In genomic region chr17:38507921-38508569, GRCh38 we compare ENCODE assay signal across 19 cellular contexts.
DNase-seq lines count a peak whose midpoint lies in the region; ATAC-seq, FAIRE-seq and TF ChIP-seq lines count a peak whose summit lies in the region.
"Had no signal": no experiment of that assay in that cellular context is flagged by ENCODE, and none has a peak within 500 bp of the region (broad histone marks: within the 10 kb centered on the region; RNA-seq: fewer than 3 reads in every experiment).

No MANE protein-coding gene starts in this region.

- intact Hi-C loops in pancreas (cut with DNase I) = no loop called here

- no peaks in the 10 kb centered on the region for H3K27me3 ChIP-seq in osteoblast (ENCODE audit: insufficient read depth, low read length)
- peaks cover 0 to 4% (median 0%) of the 10 kb centered on the region in 4 donors for H3K27me3 ChIP-seq in pancreas
- H3K27me3 ChIP-seq: MG63 had no signal

- peak overlapping the region in 4 of 5 donors; percentile 10 to 46 (median 26) for H3K4me3 Mint-ChIP-seq in immature natural killer cell

- H2AFZ ChIP-seq in osteoblast (ENCODE audit: low read length) = no peak overlapping the region

- ATAC-seq in pancreas (no peak), GM21717 (IDR thresholded peaks at IDR 0.05; ENCODE audit: unreplicated experiment) (no peak)

- peaks cover 11 to 12% of the 10 kb centered on the region in 2 donors for H3K4me1 Mint-ChIP-seq in immature natural killer cell

- H3K27ac Mint-ChIP-seq in immature natural killer cell = no peak overlapping the region

- H3K4me1 ChIP-seq in osteoblast (ENCODE audit: insufficient read depth, low read length) = peaks cover 25% of the 10 kb centered on the region
- H3K4me1 ChIP-seq in pancreas = no peaks in the 10 kb centered on the region

- H3K27me3 Mint-ChIP-seq in immature natural killer cell (ENCODE audit: low read depth in 3 of 3) = peaks cover 13 to 28% (median 15%) of the 10 kb centered on the region in 3 donors

- FAIRE-seq in pancreas (lab: Jason Lieb, UNC) = no peak
- FAIRE-seq: islet of Langerhans had no signal

- H3K27ac ChIP-seq in osteoblast (ENCODE audit: low read depth, low read length) (no peak overlapping the region), pancreas (no peak overlapping the region)
- H3K27ac ChIP-seq: breast epithelium had no signal

- H4K20me1 ChIP-seq in osteoblast (ENCODE audit: insufficient read depth, low read length) = peaks cover 36% of the 10 kb centered on the region

- peaks cover 0 to 4% (median 0%) of the 10 kb centered on the region in 3 donors for H3K36me3 Mint-ChIP-seq in immature natural killer cell

- peak; percentile 14 for DNase-seq in GM10266 (ENCODE audit: extremely low spot score)
- peak; percentile 21 for DNase-seq in NAMALWA (ENCODE audit: low spot score)
- DNase-seq in immature natural killer cell = no peak
- DNase-seq in osteoblast (ENCODE audit: insufficient read length, low spot score, missing footprints) = peak; percentile 69
- DNase-seq in pancreas = no peak
- no peak for DNase-seq in DMS79 (lab: John Stamatoyannopoulos, UW)
- DNase-seq in NCI-H187 (lab: John Stamatoyannopoulos, UW) = no peak
- DNase-seq: activated CD4-positive, alpha-beta T cell treated with anti-CD3 and anti-CD28 coated beads for 4 hours; hippocampal formation; MG63; NCI-H1436; NCI-H2171; NCI-H526 treated with DMSO at 0.1 percent for 48 hours; spleen; stimulated activated CD4-positive, alpha-beta T cell treated with anti-CD3 and anti-CD28 coated beads, Interleukin-4, amount 100 ng/mL, for 4 hours had no signal

- TF ChIP-seq CTCF in GM10266 (IDR thresholded peaks at IDR 0.05; ENCODE audit: control insufficient read depth, insufficient read depth, low read depth, missing control alignments) (no peak), osteoblast (IDR thresholded peaks at IDR 0.05; ENCODE audit: extremely low read depth, low read depth, low read length) (no peak), pancreas (IDR thresholded peaks at IDR 0.05) (no peak)

- no peak overlapping the region for H3K4me2 ChIP-seq in osteoblast (ENCODE audit: insufficient read depth, low read length)

- H3K4me3 ChIP-seq in osteoblast (ENCODE audit: insufficient read depth, low read length) (no peak overlapping the region), pancreas (no peak overlapping the region)
- H3K4me3 ChIP-seq: breast epithelium, lung, MG63, spleen had no signal

- no peaks in the 10 kb centered on the region for H3K79me2 ChIP-seq in osteoblast (ENCODE audit: insufficient read depth, low read length)

- WGBS in pancreas, 2 donors = 77 to 89% methylated on average over 3 of the region's 3 CpGs

- no peaks in the 10 kb centered on the region for H3K9me3 Mint-ChIP-seq in immature natural killer cell

- H3K9me3 ChIP-seq in osteoblast (ENCODE audit: low read depth, low read length) (no peaks in the 10 kb centered on the region), pancreas (no peaks in the 10 kb centered on the region)
- H3K9me3 ChIP-seq: breast epithelium, MG63, spleen had no signal

- H3K36me3 ChIP-seq in osteoblast (ENCODE audit: insufficient read depth, low read length) (peaks cover 47% of the 10 kb centered on the region), pancreas (no peaks in the 10 kb centered on the region)
- H3K36me3 ChIP-seq: breast epithelium had no signal

Comparison
In these comparisons a context has a peak if more than half of its experiments do, and no peak if none do; other contexts are left out.
1. DNase-seq: peak in GM10266 (single experiment), NAMALWA (single experiment) and osteoblast (single experiment); none in immature natural killer cell (0 of 3), pancreas (0 of 6), DMS79 (single experiment) and NCI-H187 (0 of 2).